In the genomic region with DNA sequence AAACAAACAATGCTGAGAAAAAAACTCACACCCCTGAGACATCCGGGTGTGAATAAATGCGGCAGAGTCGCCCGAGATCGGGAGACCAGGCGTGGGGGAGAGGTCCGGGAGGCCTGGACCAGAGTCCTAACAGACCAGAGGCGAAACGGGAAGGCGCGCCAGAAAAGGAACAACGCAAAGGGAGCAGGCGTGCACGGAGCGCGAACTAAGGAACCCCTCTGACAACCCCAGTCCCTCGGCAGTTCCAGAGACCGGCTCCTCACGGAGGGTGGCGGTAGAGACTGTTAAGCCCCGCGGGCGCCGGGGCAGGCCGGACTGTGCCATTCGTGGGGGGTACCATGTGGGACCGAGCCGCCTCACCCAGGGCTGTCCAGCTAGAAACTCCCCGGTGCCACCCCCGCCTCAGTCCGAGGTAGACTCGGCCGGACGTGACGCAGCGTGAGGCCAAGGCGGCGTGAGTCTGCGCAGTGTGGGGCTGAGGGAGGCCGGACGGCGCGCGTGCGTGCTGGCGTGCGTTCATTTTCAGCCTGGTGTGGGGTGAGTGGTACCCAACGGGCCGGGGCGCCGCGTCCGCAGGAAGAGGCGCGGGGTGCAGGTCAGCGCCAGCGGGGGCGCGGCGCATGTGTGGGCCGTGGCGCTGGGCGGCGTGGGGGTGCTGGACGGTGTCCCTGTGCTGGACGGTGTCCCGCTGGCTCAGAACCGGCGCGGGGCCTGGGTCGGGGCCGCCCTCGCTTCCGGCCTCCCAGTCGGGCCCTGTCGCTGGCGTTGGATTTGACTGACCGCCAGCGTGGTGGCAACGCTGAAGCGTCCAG, we compare ENCODE assay signal across 8 cellular contexts. TPM values are rescaled to one million over a fixed set of nuclear protein-coding genes. Genes with fewer than 3 reads are reported as not detected.
DNase-seq lines count a peak whose midpoint lies in the region; ATAC-seq and TF ChIP-seq lines count a peak whose summit lies in the region.

A gene (plus strand): TSS at position 513 of the 812 bp plus-strand sequence. CDS start 1,075 bp downstream, outside the sequence.

- ATAC-seq in HG02610 (IDR thresholded peaks at IDR 0.05; ENCODE audit: unreplicated experiment) (peak; percentile 92), SK-N-SH treated with all-trans-retinoic acid at 6 μM for 48 hours (peak; percentile 99)

- peak within 1 kb of the TSS; percentile 94 for H3K27ac ChIP-seq in temporal lobe (ENCODE audit: low read depth, low read length)

- no peaks in the 10 kb centered on the region for H3K9me3 Mint-ChIP-seq in activated naive CD4-positive, alpha-beta T cell treated with anti-CD3 and anti-CD28 coated beads, Interleukin-2, amount 50 U/mL, for 24 hours

- peak within 1 kb of the TSS; percentile 98 for H3K27ac Mint-ChIP-seq in activated naive CD4-positive, alpha-beta T cell treated with anti-CD3 and anti-CD28 coated beads, Interleukin-2, amount 50 U/mL, for 24 hours

- H3K4me3 Mint-ChIP-seq in activated naive CD4-positive, alpha-beta T cell treated with anti-CD3 and anti-CD28 coated beads, Interleukin-2, amount 50 U/mL, for 24 hours, result peak within 1 kb of the TSS; percentile 100

- peaks cover 63% of the 10 kb centered on the region for H3K4me1 Mint-ChIP-seq in activated naive CD4-positive, alpha-beta T cell treated with anti-CD3 and anti-CD28 coated beads, Interleukin-2, amount 50 U/mL, for 24 hours

- H3K36me3 Mint-ChIP-seq in activated naive CD4-positive, alpha-beta T cell treated with anti-CD3 and anti-CD28 coated beads, Interleukin-2, amount 50 U/mL, for 24 hours, result peaks cover 8% of the 10 kb centered on the region

- no peaks in the 10 kb centered on the region for H3K27me3 Mint-ChIP-seq in activated naive CD4-positive, alpha-beta T cell treated with anti-CD3 and anti-CD28 coated beads, Interleukin-2, amount 50 U/mL, for 24 hours

- DNase-seq in NCI-H1092 (lab: John Stamatoyannopoulos, UW) (peak; percentile 99), globus pallidus (ENCODE audit: low spot score) (peak; percentile 99), occipital lobe (lab: John Stamatoyannopoulos, UW) (peak; percentile 99)

- peak; percentile 98 for TF ChIP-seq POLR2A in GM10847 (IDR thresholded peaks at IDR 0.05; ENCODE audit: extremely low read depth, insufficient read length)

TF ChIP-seq in SK-N-SH treated with all-trans-retinoic acid at 6 μM for 48 hours, 23 proteins besides CTCF, POLR2A, EP300 and RAD21:
- no peak for TF ChIP-seq ZFP3 (CRISPR knock-in tag; IDR thresholded peaks at IDR 0.05)
- no peak for TF ChIP-seq ZNF70 (CRISPR knock-in tag; IDR thresholded peaks at IDR 0.05)
- no peak for TF ChIP-seq CSDC2 (CRISPR knock-in tag; IDR thresholded peaks at IDR 0.05)
- TF ChIP-seq ARNTL (CRISPR knock-in tag; IDR thresholded peaks at IDR 0.05; ENCODE audit: borderline replicate concordance, low read depth), result no peak
- no peak for TF ChIP-seq RARB (CRISPR knock-in tag; IDR thresholded peaks at IDR 0.05)
TF ChIP-seq in SK-N-SH treated with all-trans-retinoic acid at 6 μM for 48 hours: peak in this region for 0.

RNA-seq across cellular contexts. Expression of the gene that starts here (rescaled TPM):
- total RNA-seq in occipital lobe (112 TPM), temporal lobe (108 TPM)

Comparison
In these comparisons a context has a peak if more than half of its experiments do, and no peak if none do; other contexts are left out.
1. Peak in every context shown above with its lines: DNase-seq, ATAC-seq and H3K27ac ChIP-seq.